Comparison of ENCODE assay signal across 1 cellular context in the genomic region with DNA sequence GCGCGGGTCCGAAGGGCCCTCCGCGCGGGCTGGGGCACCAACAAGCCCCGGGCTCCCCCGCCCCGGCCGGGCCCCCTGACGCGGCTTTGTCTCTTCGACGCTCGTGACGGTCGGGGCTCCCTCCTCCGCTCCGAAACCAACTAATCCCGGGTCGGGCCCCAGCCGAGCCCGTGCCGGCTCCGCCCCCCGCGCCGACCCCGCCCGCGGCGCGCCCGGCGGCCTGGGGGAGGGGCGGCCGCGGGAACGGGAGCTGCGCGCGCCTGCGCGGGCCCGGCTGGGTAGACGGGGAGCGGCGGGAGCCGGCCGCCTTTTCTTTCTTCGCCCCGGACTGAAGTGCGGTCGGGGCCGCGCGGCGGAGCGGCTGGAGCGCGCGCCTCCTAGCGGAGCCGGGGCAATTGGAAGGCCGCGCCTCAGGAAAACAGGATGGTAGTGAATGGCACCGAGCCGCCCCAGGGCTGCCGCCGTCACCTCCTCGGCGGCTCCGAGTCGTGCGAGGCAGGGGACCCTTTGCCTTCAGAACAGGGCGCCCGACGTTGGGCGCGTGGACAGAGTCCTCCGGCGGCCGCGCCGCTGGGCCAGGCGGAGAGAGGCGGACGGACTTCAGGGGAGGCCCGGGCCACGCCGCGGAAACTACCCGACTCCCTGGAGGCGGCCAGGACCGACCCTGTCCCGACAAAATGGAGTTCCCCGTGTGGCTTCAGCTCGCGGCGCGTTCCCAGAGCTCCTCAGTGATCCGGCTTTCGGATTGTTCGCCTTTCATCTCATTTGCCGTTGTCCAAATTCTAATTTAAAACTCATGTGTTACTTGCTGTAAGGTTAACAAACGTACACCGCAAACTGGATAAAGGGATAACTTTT.
A peak's percentile ranks its signal among the peaks of the same experiment; 100 is the strongest.
TF ChIP-seq lines count a peak whose summit lies in the region.

A gene with protein sequence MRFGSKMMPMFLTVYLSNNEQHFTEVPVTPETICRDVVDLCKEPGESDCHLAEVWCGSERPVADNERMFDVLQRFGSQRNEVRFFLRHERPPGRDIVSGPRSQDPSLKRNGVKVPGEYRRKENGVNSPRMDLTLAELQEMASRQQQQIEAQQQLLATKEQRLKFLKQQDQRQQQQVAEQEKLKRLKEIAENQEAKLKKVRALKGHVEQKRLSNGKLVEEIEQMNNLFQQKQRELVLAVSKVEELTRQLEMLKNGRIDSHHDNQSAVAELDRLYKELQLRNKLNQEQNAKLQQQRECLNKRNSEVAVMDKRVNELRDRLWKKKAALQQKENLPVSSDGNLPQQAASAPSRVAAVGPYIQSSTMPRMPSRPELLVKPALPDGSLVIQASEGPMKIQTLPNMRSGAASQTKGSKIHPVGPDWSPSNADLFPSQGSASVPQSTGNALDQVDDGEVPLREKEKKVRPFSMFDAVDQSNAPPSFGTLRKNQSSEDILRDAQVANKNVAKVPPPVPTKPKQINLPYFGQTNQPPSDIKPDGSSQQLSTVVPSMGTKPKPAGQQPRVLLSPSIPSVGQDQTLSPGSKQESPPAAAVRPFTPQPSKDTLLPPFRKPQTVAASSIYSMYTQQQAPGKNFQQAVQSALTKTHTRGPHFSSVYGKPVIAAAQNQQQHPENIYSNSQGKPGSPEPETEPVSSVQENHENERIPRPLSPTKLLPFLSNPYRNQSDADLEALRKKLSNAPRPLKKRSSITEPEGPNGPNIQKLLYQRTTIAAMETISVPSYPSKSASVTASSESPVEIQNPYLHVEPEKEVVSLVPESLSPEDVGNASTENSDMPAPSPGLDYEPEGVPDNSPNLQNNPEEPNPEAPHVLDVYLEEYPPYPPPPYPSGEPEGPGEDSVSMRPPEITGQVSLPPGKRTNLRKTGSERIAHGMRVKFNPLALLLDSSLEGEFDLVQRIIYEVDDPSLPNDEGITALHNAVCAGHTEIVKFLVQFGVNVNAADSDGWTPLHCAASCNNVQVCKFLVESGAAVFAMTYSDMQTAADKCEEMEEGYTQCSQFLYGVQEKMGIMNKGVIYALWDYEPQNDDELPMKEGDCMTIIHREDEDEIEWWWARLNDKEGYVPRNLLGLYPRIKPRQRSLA (minus strand): TSS at position 138 of the 858 bp plus-strand sequence. CDS start 267 bp downstream, outside the sequence.

TF ChIP-seq in HepG2, 621 proteins besides CTCF, POLR2A, EP300 and RAD21 (continued from another document and continues in another):
- TF ChIP-seq ZBTB14 (CRISPR knock-in tag; IDR thresholded peaks at IDR 0.05) (peak; percentile 94), ARHGAP35 (CRISPR knock-in tag; IDR thresholded peaks at IDR 0.05; ENCODE audit: borderline replicate concordance) (peak; percentile 69; the same call in 1 of the 2 replicates), DMAP1 (CRISPR knock-in tag; IDR thresholded peaks at IDR 0.05) (peak; percentile 80), ZNF124 (CRISPR knock-in tag; IDR thresholded peaks at IDR 0.05) (peak; percentile 85), HCFC1 (IDR thresholded peaks at IDR 0.05; ENCODE audit: low read depth, low read length) (no peak), ZSCAN5A (CRISPR knock-in tag; IDR thresholded peaks at IDR 0.05; ENCODE audit: borderline replicate concordance) (0 out of 2 replicates have a peak, but pooled peaks have one; percentile 33), RBAK (CRISPR knock-in tag; IDR thresholded peaks at IDR 0.05) (no peak), SAFB2 (CRISPR knock-in tag; IDR thresholded peaks at IDR 0.05; ENCODE audit: borderline replicate concordance, low read depth) (no peak), ZNF143 (CRISPR knock-in tag; IDR thresholded peaks at IDR 0.05) (0 out of 2 replicates have a peak, but pooled peaks have one; percentile 15), ZBTB1 (CRISPR knock-in tag; IDR thresholded peaks at IDR 0.05; ENCODE audit: borderline replicate concordance) (no peak), ATF7 (IDR thresholded peaks at IDR 0.05) (no peak), ATF7 (CRISPR knock-in tag; IDR thresholded peaks at IDR 0.05) (no peak), JDP2 (CRISPR knock-in tag; IDR thresholded peaks at IDR 0.05; ENCODE audit: borderline replicate concordance) (no peak; the same call in 1 of the 2 replicates), ZKSCAN1 (IDR thresholded peaks at IDR 0.05; ENCODE audit: low read length) (no peak), PHF5A (CRISPR knock-in tag; IDR thresholded peaks at IDR 0.05; ENCODE audit: low read depth, unreplicated experiment) (no peak), CENPX (CRISPR knock-in tag; IDR thresholded peaks at IDR 0.05) (no peak), KMT2B (CRISPR knock-in tag; IDR thresholded peaks at IDR 0.05) (peak; percentile 52; the same call in 1 of the 2 replicates), ZNF251 (CRISPR knock-in tag; IDR thresholded peaks at IDR 0.05) (no peak), ZNF792 (CRISPR knock-in tag; IDR thresholded peaks at IDR 0.05) (0 out of 2 replicates have a peak, but pooled peaks have one; percentile 16), ELF1 (CRISPR knock-in tag; IDR thresholded peaks at IDR 0.05) (no peak), FOXP4 (CRISPR knock-in tag; IDR thresholded peaks at IDR 0.05) (no peak; the same call in 1 of the 2 replicates), ZNF781 (CRISPR knock-in tag; IDR thresholded peaks at IDR 0.05; ENCODE audit: borderline replicate concordance, not compliant biosample characterization) (no peak), NR2F2 (IDR thresholded peaks at IDR 0.05; ENCODE audit: borderline replicate concordance, low read depth) (no peak), ZNF24 (IDR thresholded peaks at IDR 0.05) (0 out of 2 replicates have a peak, but pooled peaks have one; percentile 28), ZNF136 (CRISPR knock-in tag; IDR thresholded peaks at IDR 0.05; ENCODE audit: low read depth) (no peak), PHF20 (CRISPR knock-in tag; IDR thresholded peaks at IDR 0.05) (peak; percentile 57)
- TF ChIP-seq, protein P1, sequence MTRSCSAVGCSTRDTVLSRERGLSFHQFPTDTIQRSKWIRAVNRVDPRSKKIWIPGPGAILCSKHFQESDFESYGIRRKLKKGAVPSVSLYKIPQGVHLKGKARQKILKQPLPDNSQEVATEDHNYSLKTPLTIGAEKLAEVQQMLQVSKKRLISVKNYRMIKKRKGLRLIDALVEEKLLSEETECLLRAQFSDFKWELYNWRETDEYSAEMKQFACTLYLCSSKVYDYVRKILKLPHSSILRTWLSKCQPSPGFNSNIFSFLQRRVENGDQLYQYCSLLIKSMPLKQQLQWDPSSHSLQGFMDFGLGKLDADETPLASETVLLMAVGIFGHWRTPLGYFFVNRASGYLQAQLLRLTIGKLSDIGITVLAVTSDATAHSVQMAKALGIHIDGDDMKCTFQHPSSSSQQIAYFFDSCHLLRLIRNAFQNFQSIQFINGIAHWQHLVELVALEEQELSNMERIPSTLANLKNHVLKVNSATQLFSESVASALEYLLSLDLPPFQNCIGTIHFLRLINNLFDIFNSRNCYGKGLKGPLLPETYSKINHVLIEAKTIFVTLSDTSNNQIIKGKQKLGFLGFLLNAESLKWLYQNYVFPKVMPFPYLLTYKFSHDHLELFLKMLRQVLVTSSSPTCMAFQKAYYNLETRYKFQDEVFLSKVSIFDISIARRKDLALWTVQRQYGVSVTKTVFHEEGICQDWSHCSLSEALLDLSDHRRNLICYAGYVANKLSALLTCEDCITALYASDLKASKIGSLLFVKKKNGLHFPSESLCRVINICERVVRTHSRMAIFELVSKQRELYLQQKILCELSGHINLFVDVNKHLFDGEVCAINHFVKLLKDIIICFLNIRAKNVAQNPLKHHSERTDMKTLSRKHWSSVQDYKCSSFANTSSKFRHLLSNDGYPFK (CRISPR knock-in tag; IDR thresholded peaks at IDR 0.05; ENCODE audit: borderline replicate concordance): peak; percentile 75; the same call in 1 of the 2 replicates
- TF ChIP-seq, protein P2, sequence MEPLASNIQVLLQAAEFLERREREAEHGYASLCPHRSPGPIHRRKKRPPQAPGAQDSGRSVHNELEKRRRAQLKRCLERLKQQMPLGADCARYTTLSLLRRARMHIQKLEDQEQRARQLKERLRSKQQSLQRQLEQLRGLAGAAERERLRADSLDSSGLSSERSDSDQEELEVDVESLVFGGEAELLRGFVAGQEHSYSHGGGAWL (CRISPR knock-in tag; IDR thresholded peaks at IDR 0.05): peak; percentile 47; the same call in 1 of the 2 replicates
- TF ChIP-seq, protein P3, sequence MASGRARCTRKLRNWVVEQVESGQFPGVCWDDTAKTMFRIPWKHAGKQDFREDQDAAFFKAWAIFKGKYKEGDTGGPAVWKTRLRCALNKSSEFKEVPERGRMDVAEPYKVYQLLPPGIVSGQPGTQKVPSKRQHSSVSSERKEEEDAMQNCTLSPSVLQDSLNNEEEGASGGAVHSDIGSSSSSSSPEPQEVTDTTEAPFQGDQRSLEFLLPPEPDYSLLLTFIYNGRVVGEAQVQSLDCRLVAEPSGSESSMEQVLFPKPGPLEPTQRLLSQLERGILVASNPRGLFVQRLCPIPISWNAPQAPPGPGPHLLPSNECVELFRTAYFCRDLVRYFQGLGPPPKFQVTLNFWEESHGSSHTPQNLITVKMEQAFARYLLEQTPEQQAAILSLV (CRISPR knock-in tag; IDR thresholded peaks at IDR 0.05; ENCODE audit: borderline replicate concordance): peak; percentile 67; the same call in 1 of the 2 replicates
- TF ChIP-seq, protein P4, sequence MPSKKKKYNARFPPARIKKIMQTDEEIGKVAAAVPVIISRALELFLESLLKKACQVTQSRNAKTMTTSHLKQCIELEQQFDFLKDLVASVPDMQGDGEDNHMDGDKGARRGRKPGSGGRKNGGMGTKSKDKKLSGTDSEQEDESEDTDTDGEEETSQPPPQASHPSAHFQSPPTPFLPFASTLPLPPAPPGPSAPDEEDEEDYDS (CRISPR knock-in tag; IDR thresholded peaks at IDR 0.05): no peak
